In genomic region chr2:68156419-68156818, GRCh38 we compare ENCODE assay signal across 9 cellular contexts. TPM values are rescaled to one million over a fixed set of nuclear protein-coding genes. Genes with fewer than 3 reads are reported as not detected.
DNase-seq lines count a peak whose midpoint lies in the region; ATAC-seq, FAIRE-seq and TF ChIP-seq lines count a peak whose summit lies in the region.
"Had no signal": no experiment of that assay in that cellular context is flagged by ENCODE, and none has a peak within 500 bp of the region (broad histone marks: within the 10 kb centered on the region; RNA-seq: fewer than 3 reads in every experiment).

No MANE protein-coding gene starts in this region.

- TF ChIP-seq CTCF in A549 (IDR thresholded peaks at IDR 0.05) (no peak), cardiac fibroblast (IDR thresholded peaks at IDR 0.05; ENCODE audit: low read depth, low read length) (no peak)

- POLR2A ChIA-PET in A549 (lab: Yijun Ruan, JAX): interaction anchor here (0.8 to 1.3 kb wide), 4 partner anchors 24 to 94 kb away, joined by 3 to 5 read pairs (median 4); partner anchors contain the start of gene C1D

- TF ChIP-seq EP300 in A549 (IDR thresholded peaks at IDR 0.05): no peak

- DNase-seq in A549 (ENCODE audit: low read depth in 1 of 2, low spot score in 1 of 2) (peak in 1 of 2 experiments; percentile 21), cardiac fibroblast (ENCODE audit: low read depth in 2 of 2) (no peak), SW 1271 (lab: John Stamatoyannopoulos, UW) (no peak)
- no peak for DNase-seq in activated CD4-positive, alpha-beta T cell treated with anti-CD3 and anti-CD28 coated beads for 48 hours
- DNase-seq: NCI-H1105 had no signal

- H3K36me3 ChIP-seq in HUES64 (ENCODE audit: insufficient read depth, low read length) (peaks cover 24% of the 10 kb centered on the region), muscle layer of colon (ENCODE audit: insufficient read depth, low read length) (peaks cover 8% of the 10 kb centered on the region)

- H3K27me3 ChIP-seq in HUES64 (ENCODE audit: insufficient read depth, low read length) (no peaks in the 10 kb centered on the region), muscle layer of colon (ENCODE audit: control insufficient read depth in 1 of 2, insufficient read depth in 2 of 2, low read length in 2 of 2) (no peaks in the 10 kb centered on the region)

- no peak for TF ChIP-seq RAD21 in A549 (conservative IDR thresholded peaks at IDR 0.05 in 1 of 2, IDR thresholded peaks at IDR 0.05 in 1 of 2)

- peak overlapping the region; percentile 75 for H3K4me3 ChIP-seq in A549
- H3K4me3 ChIP-seq in HUES64 (ENCODE audit: low read length): peak overlapping the region; percentile 85
- H3K4me3 ChIP-seq in cardiac fibroblast (replicated peaks in 1 of 2; ENCODE audit: low read depth in 2 of 2, low read length in 2 of 2): peak overlapping the region; percentile 97 to 98
- peak overlapping the region; percentile 63 to 68 for H3K4me3 ChIP-seq in muscle layer of colon (ENCODE audit: low read depth in 1 of 2, low read length in 2 of 2)

- H3K27ac ChIP-seq in A549 (peak overlapping the region; percentile 91 to 93), HUES64 (ENCODE audit: low read depth, low read length) (peak overlapping the region; percentile 84; the same call in 1 of the 2 replicates), muscle layer of colon (ENCODE audit: low read depth, low read length) (peak overlapping the region; percentile 93)

- TF ChIP-seq POLR2A in A549 (IDR thresholded peaks at IDR 0.05; ENCODE audit: low read length): no peak

- CTCF ChIA-PET in A549 (lab: Yijun Ruan, JAX): interaction anchor here (0.7 to 2.1 kb wide), 14 partner anchors 12 to 285 kb away, joined by 3 to 12 read pairs (median 4); partner anchors contain the start of gene PLEK

- peak overlapping the region; percentile 86 for H3K9ac ChIP-seq in HUES64 (ENCODE audit: low read depth, low read length)
- H3K9ac ChIP-seq in muscle layer of colon (ENCODE audit: low read length): peak overlapping the region; percentile 85

- H3K9me3 ChIP-seq in A549 (no peaks in the 10 kb centered on the region), HUES64 (ENCODE audit: insufficient read depth, low read depth, low read length) (no peaks in the 10 kb centered on the region), muscle layer of colon (ENCODE audit: low read length) (no peaks in the 10 kb centered on the region)

- H3K4me2 ChIP-seq in A549: peak overlapping the region; percentile 73

- peaks cover 18% of the 10 kb centered on the region for H3K4me1 ChIP-seq in A549
- peaks cover 8% of the 10 kb centered on the region; the same call in 1 of the 2 replicates for H3K4me1 ChIP-seq in HUES64 (ENCODE audit: insufficient read depth, low read length)
- peaks cover 27% of the 10 kb centered on the region for H3K4me1 ChIP-seq in muscle layer of colon (ENCODE audit: insufficient read depth, low read length)

- FAIRE-seq in A549 (lab: Jason Lieb, UNC): no peak

- ATAC-seq in A549 (no peak), HG03139 (IDR thresholded peaks at IDR 0.05; ENCODE audit: unreplicated experiment) (no peak), GM18517 (IDR thresholded peaks at IDR 0.05; ENCODE audit: unreplicated experiment) (no peak)

- under 1% methylated on average over 3 of the region's 3 CpGs for WGBS in A549 (ENCODE audit: missing lambda C conversion rate)
- WGBS in HUES64: 43% methylated on average over 3 of the region's 3 CpGs

TF ChIP-seq in A549, 52 proteins besides CTCF, POLR2A, EP300 and RAD21:
- TF ChIP-seq ZFP36 (IDR thresholded peaks at IDR 0.05; ENCODE audit: borderline replicate concordance, partially characterized antibody) (no peak), RARB (CRISPR knock-in tag; IDR thresholded peaks at IDR 0.05) (no peak), ZC3H11A (IDR thresholded peaks at IDR 0.05) (no peak), CHD2 (IDR thresholded peaks at IDR 0.05; ENCODE audit: low read length, partially characterized antibody) (no peak), KDM5A (IDR thresholded peaks at IDR 0.05) (no peak)

RNA-seq across cellular contexts. Expression of gene PNO1, which starts 1.3 kb away (rescaled TPM):
- polyA plus RNA-seq in A549 (2011; rRNA removed) (50.1 and 63.2 TPM in 2 replicates), A549 (2017; fragmentation: RNase III; extraction: RNeasy Plus Mini Kit Qiagen cat#74134 plus additional on column Dnase treatment) (49.0 to 59.8 TPM (median 57.7 TPM) in 3 replicates)
- 31.7 and 32.7 TPM in 2 replicates for polyA plus RNA-seq in A549 (2012; cell fraction: cytosol; rRNA removed)
- 11.6 and 14.9 TPM in 2 replicates for polyA plus RNA-seq in A549 (2012; cell fraction: nucleus; rRNA removed)
- polyA minus RNA-seq in A549 (2011; rRNA and poly(A)+ RNA removed): 9.3 and 9.8 TPM in 2 replicates
- 35.5 TPM for polyA plus RNA-seq in HUES64 (2013, experiment 1 of 2)
- polyA plus RNA-seq in HUES64 (2013, experiment 2 of 2): 32.7 TPM
